ENCODE assay signal across 6 cellular contexts in genomic region chr11:65524010-65524746, GRCh38. TPM values are rescaled to one million over a fixed set of nuclear protein-coding genes. Genes with fewer than 3 reads are reported as not detected.
DNase-seq lines count a peak whose midpoint lies in the region; ATAC-seq and TF ChIP-seq lines count a peak whose summit lies in the region.

No MANE protein-coding gene starts in this region.

- DNase-seq in HCT116 (ENCODE audit: low read depth, low spot score) (no peak), astrocyte of the spinal cord (ENCODE audit: low read depth, low spot score) (peak; percentile 10), T1000 (lab: John Stamatoyannopoulos, UW) (no peak), erythroblast (lab: John Stamatoyannopoulos, UW) (no peak)
- DNase-seq in naive thymus-derived CD8-positive, alpha-beta T cell, result peak in 3 of 10 donors; percentile 32 to 67 (median 52)

- TF ChIP-seq CTCF in HCT116 (IDR thresholded peaks at IDR 0.05 in 2 of 3, conservative IDR thresholded peaks at IDR 0.05 in 1 of 3; ENCODE audit: borderline replicate concordance in 1 of 3, insufficient read depth in 1 of 3, low read depth in 2 of 3, low read length in 2 of 3), result no peak
- TF ChIP-seq CTCF in astrocyte of the spinal cord (IDR thresholded peaks at IDR 0.05; ENCODE audit: low read depth, low read length), result no peak

- TF ChIP-seq POLR2A in HCT116 (IDR thresholded peaks at IDR 0.05; ENCODE audit: borderline replicate concordance, extremely low read depth, insufficient read depth, insufficient read length) (no peak), erythroblast (IDR thresholded peaks at IDR 0.05; ENCODE audit: low read length) (no peak)

- H3K9ac ChIP-seq in HCT116 (ENCODE audit: low read length), result peak overlapping the region; percentile 25; the same call in 1 of the 2 replicates

- H3K4me3 Mint-ChIP-seq in naive thymus-derived CD8-positive, alpha-beta T cell, result peak overlapping the region; percentile 71 to 96 (median 88)

- no peaks in the 10 kb centered on the region for H4K20me1 ChIP-seq in HCT116 (ENCODE audit: insufficient read depth)

- H3K27ac Mint-ChIP-seq in naive thymus-derived CD8-positive, alpha-beta T cell, result peak overlapping the region; percentile 90 to 99 (median 95)

- TF ChIP-seq RAD21 in HCT116 (IDR thresholded peaks at IDR 0.05; ENCODE audit: low read depth), result no peak

- RAD21 ChIA-PET in HCT116 (lab: Charles Lee; ENCODE audit: low non-redundant PET in 1 of 2, low total read pairs in 2 of 2, uncharacterized antibody in 2 of 2, unreplicated experiment in 2 of 2), result interaction anchor here in 1 of 2 experiments (1.0 kb wide), 1 partner anchor 16 kb away, joined by 4 read pairs; no protein-coding TSS in a partner anchor

- peak overlapping the region; percentile 29; the same call in 1 of the 2 replicates for H3K27ac ChIP-seq in HCT116 (ENCODE audit: low read depth, low read length)

- CTCF ChIA-PET in HCT116 (lab: Charles Lee), result interaction anchor here (0.8 kb wide), 1 partner anchor 16 kb away, joined by 4 read pairs; no protein-coding TSS in a partner anchor

- intact Hi-C loops in HCT116 (cut with micrococcal nuclease), result no loop called here

- H3K4me3 ChIP-seq in HCT116 (replicated peaks in 1 of 2; ENCODE audit: low read depth in 1 of 2, low read length in 2 of 2) (no peak overlapping the region), astrocyte of the spinal cord (ENCODE audit: low read depth, low read length) (peak overlapping the region; percentile 25)

- no peaks in the 10 kb centered on the region for H3K9me3 ChIP-seq in HCT116 (ENCODE audit: control insufficient read depth in 1 of 2, insufficient read depth in 1 of 2, low read depth in 1 of 2, low read length in 2 of 2)

- H3K9me3 Mint-ChIP-seq in naive thymus-derived CD8-positive, alpha-beta T cell, result no peaks in the 10 kb centered on the region

- peaks cover 0 to 20% (median 0%) of the 10 kb centered on the region in 3 donors for H3K36me3 Mint-ChIP-seq in naive thymus-derived CD8-positive, alpha-beta T cell

- H3K27me3 Mint-ChIP-seq in naive thymus-derived CD8-positive, alpha-beta T cell, result no peaks in the 10 kb centered on the region

- peaks cover 20% of the 10 kb centered on the region for H3K79me2 ChIP-seq in HCT116 (ENCODE audit: insufficient read depth, low read length)

- no peaks in the 10 kb centered on the region for H3K9me2 ChIP-seq in HCT116 (ENCODE audit: insufficient read depth)

- H3K4me2 ChIP-seq in HCT116 (ENCODE audit: low read length), result peak overlapping the region; percentile 50

- POLR2A ChIA-PET in HCT116 (lab: Charles Lee), result interaction anchor here (1.1 to 2.6 kb wide), 5 partner anchors 14 to 25 kb away, joined by 3 to 11 read pairs (median 3); partner anchors contain the start of gene MALAT1
- POLR2A ChIA-PET in naive thymus-derived CD8-positive, alpha-beta T cell (lab: Charles Lee), result interaction anchor here (0.5 to 4.4 kb wide), 23 partner anchors 13 to 390 kb away, joined by 3 to 69 read pairs (median 5); partner anchors contain the start of genes CFL1, DPF2, EHBP1L1 and FAM89B

- peaks cover 9 to 16% of the 10 kb centered on the region in 2 experiments; a peak in 2 of 4 replicates for H3K36me3 ChIP-seq in HCT116 (ENCODE audit: control insufficient read depth in 1 of 2, insufficient read depth in 2 of 2, low read length in 2 of 2)

- peaks cover 34 to 60% (median 57%) of the 10 kb centered on the region in 4 donors for H3K4me1 Mint-ChIP-seq in naive thymus-derived CD8-positive, alpha-beta T cell

- peaks cover 7 to 17% of the 10 kb centered on the region in 2 experiments; a peak in 3 of 4 replicates for H3K4me1 ChIP-seq in HCT116 (ENCODE audit: control insufficient read depth in 1 of 2, insufficient read depth in 2 of 2, low read length in 2 of 2)

- no TSS peak for BruUV-seq in HCT116 (replicated peaks; lab: Mats Ljungman, UMichigan)

- no peak overlapping the region for H2AFZ ChIP-seq in HCT116 (ENCODE audit: low read depth, low read length, poor library complexity, severe bottlenecking)

- H3K27me3 ChIP-seq in HCT116 (ENCODE audit: insufficient read depth, low read length), result no peaks in the 10 kb centered on the region

- in situ Hi-C loops in astrocyte of the spinal cord (cut with HindIII; ENCODE audit: low sequenced_read_pairs), result no loop called here

- ATAC-seq in HCT116 (no peak), GM21390 (IDR thresholded peaks at IDR 0.05; ENCODE audit: unreplicated experiment) (no peak)
- ATAC-seq in naive thymus-derived CD8-positive, alpha-beta T cell, result peak; percentile 15 to 29

TF ChIP-seq in HCT116, 20 proteins besides CTCF, POLR2A, EP300 and RAD21:
- TF ChIP-seq FOSL1 (IDR thresholded peaks at IDR 0.05; ENCODE audit: low read depth), result no peak
- TF ChIP-seq YY1 (IDR thresholded peaks at IDR 0.05; ENCODE audit: extremely low read depth, insufficient replicate concordance, low read depth, low read length), result no peak
- TF ChIP-seq ZBTB33 (IDR thresholded peaks at IDR 0.05; ENCODE audit: extremely low read depth, insufficient replicate concordance, low read length), result no peak
- TF ChIP-seq POLR2AphosphoS5 (IDR thresholded peaks at IDR 0.05; ENCODE audit: low read depth, low read length), result no peak
- no peak for TF ChIP-seq ZNF274 (IDR thresholded peaks at IDR 0.05; ENCODE audit: low read depth, low read length)
- no peak for TF ChIP-seq CEBPB (IDR thresholded peaks at IDR 0.05; ENCODE audit: low read depth)
- TF ChIP-seq SRF (IDR thresholded peaks at IDR 0.05; ENCODE audit: low read depth), result no peak
- TF ChIP-seq, protein P1, sequence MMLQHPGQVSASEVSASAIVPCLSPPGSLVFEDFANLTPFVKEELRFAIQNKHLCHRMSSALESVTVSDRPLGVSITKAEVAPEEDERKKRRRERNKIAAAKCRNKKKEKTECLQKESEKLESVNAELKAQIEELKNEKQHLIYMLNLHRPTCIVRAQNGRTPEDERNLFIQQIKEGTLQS (IDR thresholded peaks at IDR 0.05), result no peak
- no peak for TF ChIP-seq JUND (IDR thresholded peaks at IDR 0.05)
- no peak for TF ChIP-seq TCF7L2 (IDR thresholded peaks at IDR 0.05; ENCODE audit: borderline replicate concordance, extremely low read depth, insufficient read depth, insufficient read length)
- no peak for TF ChIP-seq EGR1 (IDR thresholded peaks at IDR 0.05; ENCODE audit: low read depth)
- TF ChIP-seq EZH2phosphoT487 (IDR thresholded peaks at IDR 0.05; ENCODE audit: borderline replicate concordance), result no peak
- no peak for TF ChIP-seq SP1 (IDR thresholded peaks at IDR 0.05; ENCODE audit: low read depth)
- no peak for TF ChIP-seq CBX3 (IDR thresholded peaks at IDR 0.05; ENCODE audit: low read depth)
- no peak for TF ChIP-seq ZFX (IDR thresholded peaks at IDR 0.05)

RNA-seq across cellular contexts. Expression of gene SCYL1, which starts 0.7 kb away (rescaled TPM):
- total RNA-seq in HCT116 (2021; ENCODE audit: unreplicated experiment), result 104 TPM
- polyA plus RNA-seq in HCT116 (2012), result 82.4 and 84.4 TPM in 2 replicates
- 10 to 100 TPM; 69.0 to 70.6 TPM for total RNA-seq in naive thymus-derived CD8-positive, alpha-beta T cell
- polyA plus RNA-seq in naive thymus-derived CD8-positive, alpha-beta T cell, result 10 to 100 TPM; 23.2 to 41.5 (median 33.5) TPM

RNA-seq across cellular contexts. Expression of gene MALAT1, which starts 25.3 kb away (rescaled TPM):
- 6,000 TPM for total RNA-seq in HCT116 (2021; ENCODE audit: unreplicated experiment)
- polyA plus RNA-seq in HCT116 (2012), result 380 and 423 TPM in 2 replicates
- total RNA-seq in naive thymus-derived CD8-positive, alpha-beta T cell, result over 10,000 TPM; 29,995 to 30,085 TPM
- polyA plus RNA-seq in naive thymus-derived CD8-positive, alpha-beta T cell, result 1,000 to 10,000 TPM; 1,355 to 3,419 (median 2,188) TPM

RNA-seq across cellular contexts. Expression of gene LTBP3, which starts 34.0 kb away (rescaled TPM):
- total RNA-seq in HCT116 (2021; ENCODE audit: unreplicated experiment), result 248 TPM
- polyA plus RNA-seq in HCT116 (2012), result 238 and 328 TPM in 2 replicates
- total RNA-seq in naive thymus-derived CD8-positive, alpha-beta T cell, result 100 to 1,000 TPM; 258 to 261 TPM
- polyA plus RNA-seq in naive thymus-derived CD8-positive, alpha-beta T cell, result 10 to 100 TPM in 2 of 3 donors, 1 to 10 TPM in 1; 7.3 to 35.0 (median 18.9) TPM

RNA-seq across cellular contexts. Expression of gene ZNRD2, which starts 46.1 kb away (rescaled TPM):
- total RNA-seq in HCT116 (2021; ENCODE audit: unreplicated experiment), result 66.8 TPM
- 86.9 and 93.0 TPM in 2 replicates for polyA plus RNA-seq in HCT116 (2012)
- total RNA-seq in naive thymus-derived CD8-positive, alpha-beta T cell, result 10 to 100 TPM; 31.5 to 32.7 TPM
- 10 to 100 TPM; 62.9 to 86.3 (median 80.1) TPM for polyA plus RNA-seq in naive thymus-derived CD8-positive, alpha-beta T cell

RNA-seq across cellular contexts. Expression of gene FAM89B, which starts 48.2 kb away (rescaled TPM):
- 60.0 TPM for total RNA-seq in HCT116 (2021; ENCODE audit: unreplicated experiment)
- 46.1 and 52.9 TPM in 2 replicates for polyA plus RNA-seq in HCT116 (2012)
- total RNA-seq in naive thymus-derived CD8-positive, alpha-beta T cell, result 10 to 100 TPM; 39.3 to 42.1 TPM
- polyA plus RNA-seq in naive thymus-derived CD8-positive, alpha-beta T cell, result 100 to 1,000 TPM in 2 of 3 donors, 10 to 100 TPM in 1; 70.9 to 122 (median 101) TPM

Comparison
In these comparisons a context has a peak if more than half of its experiments do, and no peak if none do; other contexts are left out.
1. ATAC-seq: peak in naive thymus-derived CD8-positive, alpha-beta T cell (2 of 2); none in HCT116 (single experiment) and GM21390 (single experiment).